Comparison of ENCODE assay signal across 21 cellular contexts in genomic region chr15:70586241-70586640, GRCh38.
DNase-seq lines count a peak whose midpoint lies in the region; ATAC-seq and TF ChIP-seq lines count a peak whose summit lies in the region.
"Had no signal": no experiment of that assay in that cellular context is flagged by ENCODE, and none has a peak within 500 bp of the region (broad histone marks: within the 10 kb centered on the region; RNA-seq: fewer than 3 reads in every experiment).

No MANE protein-coding gene starts in this region.

- peaks cover 4% of the 10 kb centered on the region for H3K9me3 ChIP-seq in endodermal cell (ENCODE audit: control insufficient read depth, low read length)
- H3K9me3 ChIP-seq: A549 had no signal

- H3K36me3 ChIP-seq in H7 (replicated peaks; ENCODE audit: control insufficient read depth, insufficient read depth, low read length), result no peaks in the 10 kb centered on the region
- H3K36me3 ChIP-seq in endodermal cell (ENCODE audit: control insufficient read depth, insufficient read depth, low read length), result no peaks in the 10 kb centered on the region

- no peak overlapping the region for H3K4me3 ChIP-seq in H7 (ENCODE audit: insufficient read depth, low read depth, low read length)
- H3K4me3 ChIP-seq in endodermal cell (ENCODE audit: low read length), result no peak overlapping the region
- H3K4me3 ChIP-seq: dorsolateral prefrontal cortex, K562, skin epidermis had no signal

- H3K27me3 ChIP-seq in H7 (ENCODE audit: control insufficient read depth, insufficient read depth, low read length), result peaks cover 11% of the 10 kb centered on the region
- H3K27me3 ChIP-seq in endodermal cell (ENCODE audit: control insufficient read depth, insufficient read depth, low read length, poor library complexity, severe bottlenecking), result peaks cover 10% of the 10 kb centered on the region

- H3K36me3 Mint-ChIP-seq in activated T-cell treated with anti-CD3 and anti-CD28 coated beads, Interleukin-2, amount 50 U/mL, for 4 hours (ENCODE audit: insufficient read depth), result no peaks in the 10 kb centered on the region
- no peaks in the 10 kb centered on the region for H3K36me3 Mint-ChIP-seq in endodermal cell (ENCODE audit: low read depth)
- H3K36me3 Mint-ChIP-seq: activated naive CD4-positive, alpha-beta T cell treated with anti-CD3 and anti-CD28 coated beads, Interleukin-2, amount 10 ng/mL, durations not matched to agents 7 days and 5 days had no signal

- no peak overlapping the region for H3K27ac ChIP-seq in endodermal cell (ENCODE audit: low read depth, low read length)
- H3K27ac ChIP-seq: dorsolateral prefrontal cortex, skin epidermis had no signal

- peak overlapping the region; percentile 60 for H3K4me3 Mint-ChIP-seq in activated T-cell treated with anti-CD3 and anti-CD28 coated beads, Interleukin-2, amount 50 U/mL, for 4 hours
- H3K4me3 Mint-ChIP-seq in endodermal cell, result peak overlapping the region; percentile 52
- H3K4me3 Mint-ChIP-seq: activated B cell treated with CpG ODN at 0.5 μM for 24 hours; activated naive CD4-positive, alpha-beta T cell treated with anti-CD3 and anti-CD28 coated beads, Interleukin-2, amount 10 ng/mL, durations not matched to agents 7 days and 5 days had no signal

- no peak for TF ChIP-seq CTCF in endodermal cell (conservative IDR thresholded peaks at IDR 0.05)

- H3K9me3 Mint-ChIP-seq in activated T-cell treated with anti-CD3 and anti-CD28 coated beads, Interleukin-2, amount 50 U/mL, for 4 hours, result no peaks in the 10 kb centered on the region
- peaks cover 14% of the 10 kb centered on the region for H3K9me3 Mint-ChIP-seq in endodermal cell
- H3K9me3 Mint-ChIP-seq: activated B cell treated with CpG ODN at 0.5 μM for 24 hours; activated naive CD4-positive, alpha-beta T cell treated with anti-CD3 and anti-CD28 coated beads, Interleukin-2, amount 10 ng/mL, durations not matched to agents 7 days and 5 days had no signal

- no peak for ATAC-seq in activated T-cell treated with anti-CD3 and anti-CD28 coated beads, Interleukin-2, amount 50 U/mL, for 4 hours
- no peak for ATAC-seq in HG03139 (IDR thresholded peaks at IDR 0.05; ENCODE audit: unreplicated experiment)
- no peak for ATAC-seq in HG03097 (IDR thresholded peaks at IDR 0.05; ENCODE audit: low FRiP score, unreplicated experiment)
- ATAC-seq: K562, Right ventricle myocardium inferior had no signal

- DNase-seq in activated T-cell treated with anti-CD3 and anti-CD28 coated beads, Interleukin-2, amount 50 U/mL, for 4 hours, result no peak
- DNase-seq in activated T-cell treated with anti-CD3 and anti-CD28 coated beads for 4 hours (no peak), H7 (peak; percentile 15), endodermal cell (peak; percentile 40), RPMI8226 (no peak)
- peak; percentile 18 for DNase-seq in stimulated activated CD8-positive, alpha-beta memory T cell treated with anti-CD3 and anti-CD28 coated beads, Interleukin-4, amount 100 ng/mL, for 48 hours
- DNase-seq: activated B cell treated with CpG ODN at 0.5 μM for 24 hours, dorsolateral prefrontal cortex, head of caudate nucleus, NCI-H1417 treated with DMSO at 0.1 percent for 48 hours, NCI-H2081 treated with DMSO at 0.1 percent for 48 hours, NCI-H82, OCI-M1, T1000 had no signal

- WGBS in endodermal cell (ENCODE audit: insufficient coverage in 1 of 2, insufficient read length in 1 of 2), 2 experiments, result 95 to 96% methylated on average over 19 to 24 of the region's 24 CpGs

- peaks cover 6% of the 10 kb centered on the region for H3K4me1 ChIP-seq in endodermal cell (ENCODE audit: control insufficient read depth, insufficient read depth, low read length)

- no peak overlapping the region for H3K9ac ChIP-seq in endodermal cell (ENCODE audit: extremely low read depth, low read length, poor library complexity, severe bottlenecking)

- no peak overlapping the region for H3K27ac Mint-ChIP-seq in endodermal cell
- H3K27ac Mint-ChIP-seq: activated B cell treated with CpG ODN at 0.5 μM for 24 hours; activated naive CD4-positive, alpha-beta T cell treated with anti-CD3 and anti-CD28 coated beads, Interleukin-2, amount 10 ng/mL, durations not matched to agents 7 days and 5 days had no signal

- H3K27me3 Mint-ChIP-seq in activated T-cell treated with anti-CD3 and anti-CD28 coated beads, Interleukin-2, amount 50 U/mL, for 4 hours (ENCODE audit: low read depth), result peaks cover 21% of the 10 kb centered on the region
- H3K27me3 Mint-ChIP-seq in endodermal cell (ENCODE audit: insufficient read depth), result peaks cover 32% of the 10 kb centered on the region

- H3K4me1 Mint-ChIP-seq in activated T-cell treated with anti-CD3 and anti-CD28 coated beads, Interleukin-2, amount 50 U/mL, for 4 hours (ENCODE audit: low read depth), result peaks cover 9% of the 10 kb centered on the region
- peaks cover 1% of the 10 kb centered on the region for H3K4me1 Mint-ChIP-seq in endodermal cell

Comparison
In these comparisons a context has a peak if more than half of its experiments do, and no peak if none do; other contexts are left out.
1. DNase-seq: peak in H7 (single experiment), endodermal cell (single experiment) and stimulated activated CD8-positive, alpha-beta memory T cell treated with anti-CD3 and anti-CD28 coated beads, Interleukin-4, amount 100 ng/mL, for 48 hours (single experiment); none in activated T-cell treated with anti-CD3 and anti-CD28 coated beads, Interleukin-2, amount 50 U/mL, for 4 hours (single experiment), activated T-cell treated with anti-CD3 and anti-CD28 coated beads for 4 hours (single experiment) and RPMI8226 (single experiment).